ENCODE assay signal across 26 cellular contexts in genomic region chr1:183837062-183837461, GRCh38. TPM values are rescaled to one million over a fixed set of nuclear protein-coding genes. Genes with fewer than 3 reads are reported as not detected.
DNase-seq lines count a peak whose midpoint lies in the region; TF ChIP-seq lines count a peak whose summit lies in the region.
"Had no signal": no experiment of that assay in that cellular context is flagged by ENCODE, and none has a peak within 500 bp of the region (broad histone marks: within the 10 kb centered on the region; RNA-seq: fewer than 3 reads in every experiment).

No MANE protein-coding gene starts in this region.

- H3K4me1 ChIP-seq in cardiac muscle cell (ENCODE audit: low read depth): peaks cover 14% of the 10 kb centered on the region
- H3K4me1 ChIP-seq in right atrium auricular region: peaks cover 0 to 28% of the 10 kb centered on the region in 2 donors
- H3K4me1 ChIP-seq: parathyroid adenoma, right lobe of liver had no signal

- no peaks in the 10 kb centered on the region for H3K27me3 ChIP-seq in cardiac muscle cell
- H3K27me3 ChIP-seq in right atrium auricular region: no peaks in the 10 kb centered on the region
- H3K27me3 ChIP-seq: ascending aorta, BE2C, hepatocyte, right lobe of liver, SJSA1, tibial nerve had no signal

- no peaks in the 10 kb centered on the region for H3K36me3 ChIP-seq in cardiac muscle cell
- no peaks in the 10 kb centered on the region for H3K36me3 ChIP-seq in right atrium auricular region
- H3K36me3 ChIP-seq: ascending aorta, BE2C, right lobe of liver had no signal

- H3K27ac ChIP-seq in cardiac muscle cell: peak overlapping the region; percentile 18
- H3K27ac ChIP-seq in right atrium auricular region: no peak overlapping the region
- H3K27ac ChIP-seq: ascending aorta, hepatocyte, parathyroid adenoma, right lobe of liver, SJSA1 had no signal

- H3K9me3 ChIP-seq in cardiac muscle cell (ENCODE audit: low read depth) (no peaks in the 10 kb centered on the region), right atrium auricular region (no peaks in the 10 kb centered on the region)
- H3K9me3 ChIP-seq: ascending aorta, BE2C, right lobe of liver, SJSA1, tibial nerve had no signal

- H3K4me3 ChIP-seq in cardiac muscle cell (no peak overlapping the region), right atrium auricular region (no peak overlapping the region), fibroblast of villous mesenchyme (ENCODE audit: low read depth, low read length) (no peak overlapping the region)
- H3K4me3 ChIP-seq: ascending aorta, GM23338, hepatocyte, K562, right lobe of liver, SJSA1, tibial nerve had no signal

- TF ChIP-seq CTCF in cardiac muscle cell (IDR thresholded peaks at IDR 0.05; ENCODE audit: low read depth, low read length) (no peak), right atrium auricular region (IDR thresholded peaks at IDR 0.05) (no peak), fibroblast of villous mesenchyme (IDR thresholded peaks at IDR 0.05; ENCODE audit: insufficient read depth, low read depth, low read length) (no peak)

- DNase-seq in cardiac muscle cell (ENCODE audit: low read depth in 1 of 2, low spot score in 1 of 2) (peak in 1 of 2 donors; percentile 11), right atrium auricular region (ENCODE audit: low spot score) (no peak), NCI-H82 (lab: John Stamatoyannopoulos, UW) (peak; percentile 85), fibroblast of villous mesenchyme (ENCODE audit: low read depth) (peak; percentile 53), superior temporal gyrus (ENCODE audit: extremely low spot score) (peak; percentile 11), RPMI8226 (no peak), NCI-H2029 (lab: John Stamatoyannopoulos, UW) (no peak)
- DNase-seq: activated B cell treated with CpG ODN at 0.5 μM for 24 hours; activated CD4-positive, alpha-beta T cell treated with anti-CD3 and anti-CD28 coated beads, Interleukin-2, amount 10 ng/mL, durations not matched to agents 7 days and 5 days; activated effector memory CD4-positive, alpha-beta T cell treated with anti-CD3 and anti-CD28 coated beads, Interleukin-2, amount 50 U/mL, for 16 hours; activated naive CD8-positive, alpha-beta T cell treated with anti-CD3 and anti-CD28 coated beads for 36 hours; activated T-cell treated with anti-CD3 and anti-CD28 coated beads, Interleukin-2, amount 50 U/mL, for 24 hours; BE2C; CD8-positive, alpha-beta T cell; NCI-H1048; NCI-H2029 treated with DMSO at 0.1 percent for 48 hours; right lobe of liver; stimulated activated CD4-positive, alpha-beta T cell treated with anti-CD3 and anti-CD28 coated beads, Interleukin-4, amount 100 ng/mL, for 4 hours; T-cell had no signal

RNA-seq across cellular contexts. Expression of gene RGL1, which starts 32.1 kb away (rescaled TPM):
- total RNA-seq in cardiac muscle cell (20.6 and 22.8 TPM in 2 replicates), right atrium auricular region (10 to 100 TPM; 14.9 to 22.7 TPM), fibroblast of villous mesenchyme (33.2 and 44.1 TPM in 2 replicates)
- polyA plus RNA-seq in cardiac muscle cell: 21.6 and 24.1 TPM in 2 replicates

Comparison
In these comparisons a context has a peak if more than half of its experiments do, and no peak if none do; other contexts are left out.
1. DNase-seq: peak in NCI-H82 (single experiment), fibroblast of villous mesenchyme (single experiment) and superior temporal gyrus (single experiment); none in right atrium auricular region (single experiment), RPMI8226 (single experiment) and NCI-H2029 (single experiment).